ENCODE assay signal across 1 cellular context in the genomic region with DNA sequence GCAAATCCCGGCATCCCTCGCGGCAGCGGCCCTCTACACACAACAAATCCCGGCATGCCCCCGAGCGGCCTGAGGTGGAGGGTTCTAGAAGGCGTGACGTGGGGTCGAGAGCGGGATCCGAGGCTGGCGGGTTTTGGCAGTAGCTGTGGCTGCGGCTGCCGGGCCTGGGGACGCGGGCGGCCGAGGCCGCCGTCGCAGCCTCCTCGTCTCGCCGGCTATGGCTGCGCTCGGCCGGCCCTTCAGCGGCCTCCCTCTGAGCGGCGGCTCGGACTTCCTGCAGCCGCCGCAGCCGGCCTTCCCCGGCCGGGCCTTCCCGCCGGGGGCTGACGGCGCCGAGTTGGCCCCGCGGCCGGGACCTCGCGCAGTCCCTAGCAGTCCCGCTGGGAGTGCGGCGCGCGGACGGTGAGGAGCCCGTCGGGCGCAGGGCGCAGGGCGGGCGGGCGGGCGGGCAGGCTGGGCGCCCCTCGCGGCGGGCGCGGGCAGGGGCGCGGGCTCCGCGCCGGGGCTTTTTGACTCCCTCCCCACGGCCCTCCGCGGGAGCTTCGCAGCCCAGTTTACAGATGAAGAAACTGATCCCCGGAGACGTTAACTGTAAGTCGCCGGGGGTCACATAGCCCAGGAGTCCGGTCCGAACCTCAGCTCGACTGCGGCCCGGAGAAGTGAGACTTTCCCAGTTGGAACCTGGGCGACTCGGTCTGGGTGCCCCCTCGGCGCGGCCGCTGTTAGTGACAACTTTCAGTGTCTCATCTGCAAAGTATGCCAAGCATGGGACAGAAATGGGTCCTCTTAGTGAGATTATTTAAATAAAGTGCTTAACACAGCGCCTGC.
TF ChIP-seq lines count a peak whose summit lies in the region.

Gene CCDC117, plus strand, starts transcription at position 63 of the 828 bp plus-strand sequence. Its CDS starts 155 bp downstream, at position 218.

TF ChIP-seq in K562, 482 proteins besides CTCF, POLR2A, EP300 and RAD21 (continued from another document and continues in another):
- TF ChIP-seq THAP12 (CRISPR knock-in tag; IDR thresholded peaks at IDR 0.05) (no peak), ZBTB1 (CRISPR knock-in tag; IDR thresholded peaks at IDR 0.05; ENCODE audit: borderline replicate concordance, low read depth) (no peak), SMAD4 (CRISPR knock-in tag; conservative IDR thresholded peaks at IDR 0.05) (peak; percentile 66), NUFIP1 (IDR thresholded peaks at IDR 0.05; ENCODE audit: partially characterized antibody) (no peak), CBX2 (IDR thresholded peaks at IDR 0.05; ENCODE audit: insufficient read depth, low read length, poor library complexity, severe bottlenecking) (no peak), SLC30A9 (CRISPR knock-in tag; IDR thresholded peaks at IDR 0.05) (no peak), DDX20 (tag; IDR thresholded peaks at IDR 0.05; ENCODE audit: low read depth) (no peak), TAF9B (IDR thresholded peaks at IDR 0.05; ENCODE audit: partially characterized antibody) (no peak), ZNF217 (CRISPR knock-in tag; IDR thresholded peaks at IDR 0.05) (no peak), ZNF639 (CRISPR knock-in tag; conservative IDR thresholded peaks at IDR 0.05 in 1 of 2, IDR thresholded peaks at IDR 0.05 in 1 of 2) (peak in 1 of 2 experiments; percentile 54; a peak in 1 of 4 replicates), ETV1 (tag; conservative IDR thresholded peaks at IDR 0.05; ENCODE audit: low read depth) (peak; percentile 76), DACH1 (IDR thresholded peaks at IDR 0.05; ENCODE audit: partially characterized antibody) (no peak), XRCC5 (IDR thresholded peaks at IDR 0.05; ENCODE audit: low read depth, low read length) (no peak), CAMTA2 (CRISPR knock-in tag; conservative IDR thresholded peaks at IDR 0.05) (no peak), MBD2 (IDR thresholded peaks at IDR 0.05; ENCODE audit: borderline replicate concordance, low read depth) (peak; percentile 73), ZNF282 (CRISPR knock-in tag; IDR thresholded peaks at IDR 0.05) (no peak), ATF1 (CRISPR knock-in tag; IDR thresholded peaks at IDR 0.05) (peak; percentile 35; the same call in 1 of the 2 replicates), ATF1 (tag; IDR thresholded peaks at IDR 0.05) (peak; percentile 90), ZNF778 (CRISPR knock-in tag; IDR thresholded peaks at IDR 0.05) (no peak), FOSL1 (tag; conservative IDR thresholded peaks at IDR 0.05) (no peak; the same call in 1 of the 2 replicates), ZFPM2 (CRISPR knock-in tag; IDR thresholded peaks at IDR 0.05) (no peak), ZNF324 (CRISPR knock-in tag; IDR thresholded peaks at IDR 0.05) (no peak), ZNF449 (CRISPR knock-in tag; IDR thresholded peaks at IDR 0.05) (no peak), USF2 (CRISPR knock-in tag; IDR thresholded peaks at IDR 0.05) (no peak), ZBTB11 (CRISPR knock-in tag; IDR thresholded peaks at IDR 0.05) (peak in 1 of 3 experiments; percentile 41; a peak in 1 of 6 replicates), XRCC3 (IDR thresholded peaks at IDR 0.05) (no peak), PML (IDR thresholded peaks at IDR 0.05; ENCODE audit: low read length) (no peak), BHLHE40 (IDR thresholded peaks at IDR 0.05; ENCODE audit: low read length) (no peak), ZFP36 (IDR thresholded peaks at IDR 0.05; ENCODE audit: low read depth, low read length, partially characterized antibody) (peak; percentile 71)
- TF ChIP-seq, protein P1, sequence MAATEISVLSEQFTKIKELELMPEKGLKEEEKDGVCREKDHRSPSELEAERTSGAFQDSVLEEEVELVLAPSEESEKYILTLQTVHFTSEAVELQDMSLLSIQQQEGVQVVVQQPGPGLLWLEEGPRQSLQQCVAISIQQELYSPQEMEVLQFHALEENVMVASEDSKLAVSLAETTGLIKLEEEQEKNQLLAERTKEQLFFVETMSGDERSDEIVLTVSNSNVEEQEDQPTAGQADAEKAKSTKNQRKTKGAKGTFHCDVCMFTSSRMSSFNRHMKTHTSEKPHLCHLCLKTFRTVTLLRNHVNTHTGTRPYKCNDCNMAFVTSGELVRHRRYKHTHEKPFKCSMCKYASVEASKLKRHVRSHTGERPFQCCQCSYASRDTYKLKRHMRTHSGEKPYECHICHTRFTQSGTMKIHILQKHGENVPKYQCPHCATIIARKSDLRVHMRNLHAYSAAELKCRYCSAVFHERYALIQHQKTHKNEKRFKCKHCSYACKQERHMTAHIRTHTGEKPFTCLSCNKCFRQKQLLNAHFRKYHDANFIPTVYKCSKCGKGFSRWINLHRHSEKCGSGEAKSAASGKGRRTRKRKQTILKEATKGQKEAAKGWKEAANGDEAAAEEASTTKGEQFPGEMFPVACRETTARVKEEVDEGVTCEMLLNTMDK (IDR thresholded peaks at IDR 0.05; ENCODE audit: borderline replicate concordance, insufficient read depth, low read depth, low read length, poor library complexity, severe bottlenecking), result peak; percentile 40
- TF ChIP-seq, protein P2, sequence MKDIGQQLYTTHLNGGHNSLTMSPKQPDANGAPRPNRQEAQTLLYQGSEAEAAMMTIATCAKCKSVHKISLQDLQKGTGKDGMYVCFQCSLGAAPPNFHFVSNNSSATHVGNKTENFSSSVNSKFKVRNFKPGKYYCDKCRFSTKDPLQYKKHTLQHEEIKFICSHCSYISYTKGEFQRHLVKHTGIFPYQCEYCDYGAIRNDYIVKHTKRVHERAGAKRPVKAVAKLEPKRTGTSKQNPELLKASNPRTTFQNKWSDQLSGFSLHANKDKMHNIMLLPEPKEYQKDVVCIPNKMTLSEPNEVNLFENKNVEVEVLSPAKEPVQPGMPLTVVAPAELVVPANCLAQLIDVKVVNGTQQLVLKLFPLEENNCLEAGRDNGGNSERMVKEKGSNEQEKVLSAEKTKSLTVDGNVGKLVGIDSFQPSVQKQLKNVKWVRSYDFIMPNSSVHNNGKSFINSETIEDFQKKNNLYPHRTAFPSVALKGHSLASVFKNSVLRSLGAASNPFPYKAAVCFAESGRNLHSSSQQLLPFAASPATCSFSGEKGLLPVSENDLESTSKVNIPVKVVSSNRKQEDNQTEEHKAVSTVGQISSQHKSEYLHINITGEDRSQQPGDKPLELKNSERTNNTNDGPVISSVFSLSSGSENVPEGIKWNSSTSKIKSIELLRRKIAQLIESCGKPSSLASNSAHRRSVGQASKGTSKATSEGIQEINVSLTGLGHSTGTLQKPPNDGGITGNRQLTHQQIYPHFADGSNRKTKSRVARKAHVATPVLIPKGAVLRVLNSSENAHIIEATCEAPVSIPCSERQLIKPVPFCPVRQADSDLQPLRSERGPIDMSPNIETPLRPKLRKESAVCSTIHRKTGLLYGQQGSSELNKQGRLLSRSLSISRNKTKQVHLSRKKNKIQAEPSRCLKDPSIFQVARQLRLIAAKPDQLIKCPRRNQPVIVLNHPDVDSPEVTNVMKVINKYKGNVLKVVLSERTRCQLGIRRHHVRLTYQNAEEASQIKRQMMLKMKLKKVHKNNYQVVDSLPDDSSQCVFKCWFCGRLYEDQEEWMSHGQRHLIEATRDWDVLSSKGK (CRISPR knock-in tag; IDR thresholded peaks at IDR 0.05), result no peak
- TF ChIP-seq, protein P3, sequence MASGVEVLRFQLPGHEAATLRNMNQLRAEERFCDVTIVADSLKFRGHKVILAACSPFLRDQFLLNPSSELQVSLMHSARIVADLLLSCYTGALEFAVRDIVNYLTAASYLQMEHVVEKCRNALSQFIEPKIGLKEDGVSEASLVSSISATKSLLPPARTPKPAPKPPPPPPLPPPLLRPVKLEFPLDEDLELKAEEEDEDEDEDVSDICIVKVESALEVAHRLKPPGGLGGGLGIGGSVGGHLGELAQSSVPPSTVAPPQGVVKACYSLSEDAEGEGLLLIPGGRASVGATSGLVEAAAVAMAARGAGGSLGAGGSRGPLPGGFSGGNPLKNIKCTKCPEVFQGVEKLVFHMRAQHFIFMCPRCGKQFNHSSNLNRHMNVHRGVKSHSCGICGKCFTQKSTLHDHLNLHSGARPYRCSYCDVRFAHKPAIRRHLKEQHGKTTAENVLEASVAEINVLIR (CRISPR knock-in tag; IDR thresholded peaks at IDR 0.05), result peak; percentile 45; the same call in 1 of the 2 replicates
- TF ChIP-seq, protein P4, sequence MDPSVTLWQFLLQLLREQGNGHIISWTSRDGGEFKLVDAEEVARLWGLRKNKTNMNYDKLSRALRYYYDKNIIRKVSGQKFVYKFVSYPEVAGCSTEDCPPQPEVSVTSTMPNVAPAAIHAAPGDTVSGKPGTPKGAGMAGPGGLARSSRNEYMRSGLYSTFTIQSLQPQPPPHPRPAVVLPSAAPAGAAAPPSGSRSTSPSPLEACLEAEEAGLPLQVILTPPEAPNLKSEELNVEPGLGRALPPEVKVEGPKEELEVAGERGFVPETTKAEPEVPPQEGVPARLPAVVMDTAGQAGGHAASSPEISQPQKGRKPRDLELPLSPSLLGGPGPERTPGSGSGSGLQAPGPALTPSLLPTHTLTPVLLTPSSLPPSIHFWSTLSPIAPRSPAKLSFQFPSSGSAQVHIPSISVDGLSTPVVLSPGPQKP (CRISPR knock-in tag; IDR thresholded peaks at IDR 0.05), result no peak
- TF ChIP-seq, protein P5, sequence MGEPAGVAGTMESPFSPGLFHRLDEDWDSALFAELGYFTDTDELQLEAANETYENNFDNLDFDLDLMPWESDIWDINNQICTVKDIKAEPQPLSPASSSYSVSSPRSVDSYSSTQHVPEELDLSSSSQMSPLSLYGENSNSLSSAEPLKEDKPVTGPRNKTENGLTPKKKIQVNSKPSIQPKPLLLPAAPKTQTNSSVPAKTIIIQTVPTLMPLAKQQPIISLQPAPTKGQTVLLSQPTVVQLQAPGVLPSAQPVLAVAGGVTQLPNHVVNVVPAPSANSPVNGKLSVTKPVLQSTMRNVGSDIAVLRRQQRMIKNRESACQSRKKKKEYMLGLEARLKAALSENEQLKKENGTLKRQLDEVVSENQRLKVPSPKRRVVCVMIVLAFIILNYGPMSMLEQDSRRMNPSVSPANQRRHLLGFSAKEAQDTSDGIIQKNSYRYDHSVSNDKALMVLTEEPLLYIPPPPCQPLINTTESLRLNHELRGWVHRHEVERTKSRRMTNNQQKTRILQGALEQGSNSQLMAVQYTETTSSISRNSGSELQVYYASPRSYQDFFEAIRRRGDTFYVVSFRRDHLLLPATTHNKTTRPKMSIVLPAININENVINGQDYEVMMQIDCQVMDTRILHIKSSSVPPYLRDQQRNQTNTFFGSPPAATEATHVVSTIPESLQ (CRISPR knock-in tag; IDR thresholded peaks at IDR 0.05), result no peak
